Comparison of ENCODE assay signal across 1 cellular context in the genomic region with DNA sequence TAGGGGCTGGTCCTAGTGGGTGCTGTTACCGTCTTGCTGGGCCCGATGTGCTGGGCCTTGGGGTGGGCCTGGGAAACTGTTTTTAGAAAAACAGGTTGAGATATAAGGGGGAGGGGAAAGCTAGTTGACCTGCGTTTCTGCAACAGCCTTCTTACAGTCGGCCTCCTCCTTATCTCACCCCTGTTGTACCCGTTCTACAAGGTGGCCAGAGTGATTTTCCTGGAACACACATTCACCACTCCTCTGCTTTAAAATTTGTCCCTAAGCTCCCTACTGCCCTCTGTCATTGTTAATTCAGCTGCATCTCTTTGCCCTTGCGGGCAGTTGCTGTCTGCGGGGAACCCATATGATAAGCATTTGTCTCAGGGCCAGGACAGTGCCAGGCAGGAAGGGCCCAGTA.
TF ChIP-seq lines count a peak whose summit lies in the region.

No MANE protein-coding gene starts in this region.

TF ChIP-seq in IMR-90, 13 proteins besides CTCF, POLR2A, EP300 and RAD21:
- no peak for TF ChIP-seq NFE2L2 (IDR thresholded peaks at IDR 0.05; ENCODE audit: low read depth, low read length)
- TF ChIP-seq FOS (IDR thresholded peaks at IDR 0.05; ENCODE audit: low read depth, low read length): no peak
- TF ChIP-seq RFX5 (IDR thresholded peaks at IDR 0.05; ENCODE audit: low read depth, low read length): no peak
- TF ChIP-seq MAFK (IDR thresholded peaks at IDR 0.05; ENCODE audit: low read depth, low read length): no peak
- TF ChIP-seq RCOR1 (IDR thresholded peaks at IDR 0.05; ENCODE audit: insufficient replicate concordance, low read length): no peak
- TF ChIP-seq MAZ (IDR thresholded peaks at IDR 0.05; ENCODE audit: borderline replicate concordance, low read depth, low read length): no peak
- TF ChIP-seq CHD1 (IDR thresholded peaks at IDR 0.05; ENCODE audit: low read depth, low read length): no peak
- TF ChIP-seq BHLHE40 (IDR thresholded peaks at IDR 0.05; ENCODE audit: low read depth, low read length): no peak
- TF ChIP-seq MXI1 (IDR thresholded peaks at IDR 0.05; ENCODE audit: borderline replicate concordance, low read depth, low read length): no peak
